In the genomic region with DNA sequence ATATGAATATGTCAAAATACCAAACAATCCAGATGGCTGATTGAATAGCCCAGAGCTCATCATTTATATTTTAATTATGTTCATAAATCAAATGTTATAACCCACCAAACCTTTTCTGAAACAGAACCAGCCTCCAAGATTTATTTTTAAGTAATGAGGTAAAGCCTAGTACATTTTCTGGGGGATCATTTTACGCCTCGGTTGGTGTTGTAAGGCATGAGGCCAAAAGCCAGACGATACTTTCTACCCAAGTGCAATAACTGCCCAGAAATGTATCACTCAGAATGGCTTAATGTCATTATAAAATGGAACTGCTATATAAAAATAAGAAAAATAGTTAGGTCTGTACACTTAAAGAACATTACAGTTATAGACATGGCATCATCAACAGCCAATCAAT, we compare ENCODE assay signal across 21 cellular contexts.
DNase-seq lines count a peak whose midpoint lies in the region; ATAC-seq, FAIRE-seq and TF ChIP-seq lines count a peak whose summit lies in the region.
"Had no signal": no experiment of that assay in that cellular context is flagged by ENCODE, and none has a peak within 500 bp of the region (broad histone marks: within the 10 kb centered on the region; RNA-seq: fewer than 3 reads in every experiment).

No MANE protein-coding gene starts in this region.

- H3K4me1 Mint-ChIP-seq in effector memory CD8-positive, alpha-beta T cell (ENCODE audit: low read depth in 2 of 2), result peaks cover 19 to 64% of the 10 kb centered on the region in 2 donors

- H3K4me2 ChIP-seq in GM12878 (ENCODE audit: control insufficient read depth, insufficient read depth), result peak overlapping the region; percentile 72; the same call in 1 of the 2 replicates
- H3K4me2 ChIP-seq: PC-9 had no signal

- no peak for TF ChIP-seq RAD21 in GM12878 (IDR thresholded peaks at IDR 0.05; ENCODE audit: insufficient read depth, low read depth, low read length)

- no peaks in the 10 kb centered on the region for H3K79me2 ChIP-seq in GM12878 (ENCODE audit: control insufficient read depth, insufficient read depth, low read length)

- RAD21 ChIA-PET in GM12878 (lab: Charles Lee; ENCODE audit: unreplicated experiment), result no interaction called here

- no peak for FAIRE-seq in GM12878 (lab: Jason Lieb, UNC)
- FAIRE-seq: A204.1, G401.6, H1 had no signal

- 80% methylated on average over 3 of the region's 3 CpGs for WGBS in GM12878 (ENCODE audit: insufficient coverage, insufficient replicate concordance, low lambda C conversion rate, missing lambda C conversion rate)

- peak overlapping the region in 1 of 2 donors; percentile 97 for H3K27ac Mint-ChIP-seq in effector memory CD8-positive, alpha-beta T cell

- DNase-seq in NCI-H446 treated with DMSO at 0.1 percent for 48 hours (lab: John Stamatoyannopoulos, UW) (peak; percentile 78), GM12878 (ENCODE audit: low read depth, low spot score) (no peak), gastrocnemius medialis (peak; percentile 16 to 61), NCI-H1436 (lab: John Stamatoyannopoulos, UW) (no peak)
- DNase-seq in effector memory CD8-positive, alpha-beta T cell, result no peak
- DNase-seq: CD8-positive, alpha-beta memory T cell; NCI-H1048; NCI-H2029; NCI-H226; NCI-H526; PC-9; RPMI8226; SW 1271 had no signal

- ATAC-seq in GM12878 (no peak), gastrocnemius medialis (peak; percentile 83 to 87), HG03439 (IDR thresholded peaks at IDR 0.05; ENCODE audit: unreplicated experiment) (no peak)
- ATAC-seq in effector memory CD8-positive, alpha-beta T cell (replicated peaks), result no peak
- ATAC-seq: HCT116 had no signal

- no peak overlapping the region for H3K9ac ChIP-seq in HUES48 (ENCODE audit: low read depth, low read length)
- no peak overlapping the region for H3K9ac ChIP-seq in GM12878 (ENCODE audit: control insufficient read depth, insufficient read depth, low read length)

- H3K36me3 ChIP-seq in HUES48 (ENCODE audit: control insufficient read depth, insufficient read depth, low read length) (no peaks in the 10 kb centered on the region), GM12878 (ENCODE audit: control insufficient read depth in 2 of 2, insufficient read depth in 2 of 2, low read length in 1 of 2) (no peaks in the 10 kb centered on the region), gastrocnemius medialis (no peaks in the 10 kb centered on the region)

- no peak for TF ChIP-seq EP300 in GM12878 (IDR thresholded peaks at IDR 0.05; ENCODE audit: borderline replicate concordance in 1 of 2, control insufficient read depth in 1 of 2, low read depth in 2 of 2, low read length in 2 of 2)

- BruUV-seq in GM12878 (replicated peaks; lab: Mats Ljungman, UMichigan), result no TSS peak

- no peak for TF ChIP-seq POLR2A in GM12878 (IDR thresholded peaks at IDR 0.05; ENCODE audit: low read depth, low read length)
- no peak for TF ChIP-seq POLR2A in gastrocnemius medialis (IDR thresholded peaks at IDR 0.05)

- H3K27ac ChIP-seq in HUES48 (ENCODE audit: low read depth, low read length) (peak overlapping the region; percentile 95), GM12878 (ENCODE audit: control insufficient read depth, insufficient read depth) (no peak overlapping the region), gastrocnemius medialis (peak overlapping the region; percentile 81 to 88 (median 86))
- H3K27ac ChIP-seq: C4-2B, PC-9 had no signal

- intact Hi-C loops in GM12878 (cut with micrococcal nuclease; ENCODE audit: unreplicated experiment), result no loop called here
- intact Hi-C loops in gastrocnemius medialis (cut with DNase I; ENCODE audit: low total_unique reads), result loop anchor here (5.0 kb wide), 3 partner anchors 81 to 281 kb away; partner anchors contain the start of gene CADM1

- in situ Hi-C loops in GM12878 (cut with MboI), result loop anchor here (10.0 kb wide), 1 partner anchor 694 kb away; no protein-coding TSS in a partner anchor
- in situ Hi-C loops in gastrocnemius medialis (cut with MboI; ENCODE audit: low sequenced_read_pairs in 4 of 4), result no loop called here

- H3K4me3 Mint-ChIP-seq in effector memory CD8-positive, alpha-beta T cell, result no peak overlapping the region
- H3K4me3 Mint-ChIP-seq: CD8-positive, alpha-beta memory T cell had no signal

- no peaks in the 10 kb centered on the region for H3K36me3 Mint-ChIP-seq in effector memory CD8-positive, alpha-beta T cell (ENCODE audit: insufficient read depth)

- POLR2A ChIA-PET in GM12878 (lab: Charles Lee), result no interaction called here

- SMC1A ChIA-PET in GM12878 (lab: Charles Lee; ENCODE audit: uncharacterized antibody, unreplicated experiment), result interaction anchor here (0.9 kb wide), 1 partner anchor 13 kb away, joined by 3 read pairs; no protein-coding TSS in a partner anchor

- no peaks in the 10 kb centered on the region for H3K27me3 ChIP-seq in HUES48 (ENCODE audit: control insufficient read depth, insufficient read depth, low read length)
- H3K27me3 ChIP-seq in GM12878 (replicated peaks in 1 of 2; ENCODE audit: control insufficient read depth in 2 of 2, insufficient read depth in 2 of 2, low read length in 1 of 2), result no peaks in the 10 kb centered on the region
- H3K27me3 ChIP-seq in gastrocnemius medialis, result no peaks in the 10 kb centered on the region
- H3K27me3 ChIP-seq: MG63 had no signal

- TF ChIP-seq CTCF in GM12878 (IDR thresholded peaks at IDR 0.05 in 2 of 3, conservative IDR thresholded peaks at IDR 0.05 in 1 of 3; ENCODE audit: control insufficient read depth in 2 of 3, extremely low read depth in 1 of 3, insufficient read depth in 1 of 3, low read depth in 3 of 3, low read length in 3 of 3) (no peak), gastrocnemius medialis (IDR thresholded peaks at IDR 0.05 in 4 of 5, conservative IDR thresholded peaks at IDR 0.05 in 1 of 5) (no peak)

- H3K9me3 ChIP-seq in HUES48 (ENCODE audit: control insufficient read depth, insufficient read depth, low read length) (no peaks in the 10 kb centered on the region), GM12878 (replicated peaks; ENCODE audit: control insufficient read depth, insufficient read depth, low read length) (peaks cover 2% of the 10 kb centered on the region; the same call in 2 of the 3 replicates), gastrocnemius medialis (no peaks in the 10 kb centered on the region)
- H3K9me3 ChIP-seq: MG63 had no signal

- no peaks in the 10 kb centered on the region for H3K27me3 Mint-ChIP-seq in effector memory CD8-positive, alpha-beta T cell

- no peaks in the 10 kb centered on the region for H4K20me1 ChIP-seq in GM12878 (ENCODE audit: control insufficient read depth, insufficient read depth)

- no peak overlapping the region for H2AFZ ChIP-seq in GM12878 (ENCODE audit: control insufficient read depth, low read depth, low read length)
- H2AFZ ChIP-seq: PC-9 had no signal

- H3K4me3 ChIP-seq in HUES48 (ENCODE audit: low read depth, low read length) (no peak overlapping the region), GM12878 (no peak overlapping the region), gastrocnemius medialis (peak overlapping the region in 3 of 4 donors; percentile 8 to 21 (median 17))
- H3K4me3 ChIP-seq: MG63, PC-9 had no signal

- peaks cover 40% of the 10 kb centered on the region for H3K4me1 ChIP-seq in HUES48 (ENCODE audit: control insufficient read depth, insufficient read depth, low read length)
- H3K4me1 ChIP-seq in GM12878 (ENCODE audit: control insufficient read depth, insufficient read depth, low read length), result peaks cover 18% of the 10 kb centered on the region
- H3K4me1 ChIP-seq in gastrocnemius medialis, result peaks cover 29 to 37% of the 10 kb centered on the region in 2 donors

- CTCF ChIA-PET in GM12878 (lab: Yijun Ruan, JAX), result no interaction called here

- peaks cover 0 to 6% of the 10 kb centered on the region in 2 donors for H3K9me3 Mint-ChIP-seq in effector memory CD8-positive, alpha-beta T cell

TF ChIP-seq in GM12878, 131 proteins besides CTCF, POLR2A, EP300 and RAD21:
- TF ChIP-seq ATF2 (IDR thresholded peaks at IDR 0.05; ENCODE audit: low read length) (0 out of 2 replicates have a peak, but pooled peaks have one; percentile 6), ASH2L (IDR thresholded peaks at IDR 0.05; ENCODE audit: borderline replicate concordance, low read depth) (no peak)

Comparison
In these comparisons a context has a peak if more than half of its experiments do, and no peak if none do; other contexts are left out.
1. H3K4me3 ChIP-seq: peak in gastrocnemius medialis (3 of 4); none in HUES48 (single experiment) and GM12878 (single experiment).
2. DNase-seq: peak in NCI-H446 treated with DMSO at 0.1 percent for 48 hours (single experiment) and gastrocnemius medialis (2 of 2); none in GM12878 (single experiment), effector memory CD8-positive, alpha-beta T cell (0 of 3) and NCI-H1436 (single experiment).
3. ATAC-seq: peak in gastrocnemius medialis (2 of 2); none in GM12878 (single experiment), effector memory CD8-positive, alpha-beta T cell (single experiment) and HG03439 (single experiment).